In the genomic region with DNA sequence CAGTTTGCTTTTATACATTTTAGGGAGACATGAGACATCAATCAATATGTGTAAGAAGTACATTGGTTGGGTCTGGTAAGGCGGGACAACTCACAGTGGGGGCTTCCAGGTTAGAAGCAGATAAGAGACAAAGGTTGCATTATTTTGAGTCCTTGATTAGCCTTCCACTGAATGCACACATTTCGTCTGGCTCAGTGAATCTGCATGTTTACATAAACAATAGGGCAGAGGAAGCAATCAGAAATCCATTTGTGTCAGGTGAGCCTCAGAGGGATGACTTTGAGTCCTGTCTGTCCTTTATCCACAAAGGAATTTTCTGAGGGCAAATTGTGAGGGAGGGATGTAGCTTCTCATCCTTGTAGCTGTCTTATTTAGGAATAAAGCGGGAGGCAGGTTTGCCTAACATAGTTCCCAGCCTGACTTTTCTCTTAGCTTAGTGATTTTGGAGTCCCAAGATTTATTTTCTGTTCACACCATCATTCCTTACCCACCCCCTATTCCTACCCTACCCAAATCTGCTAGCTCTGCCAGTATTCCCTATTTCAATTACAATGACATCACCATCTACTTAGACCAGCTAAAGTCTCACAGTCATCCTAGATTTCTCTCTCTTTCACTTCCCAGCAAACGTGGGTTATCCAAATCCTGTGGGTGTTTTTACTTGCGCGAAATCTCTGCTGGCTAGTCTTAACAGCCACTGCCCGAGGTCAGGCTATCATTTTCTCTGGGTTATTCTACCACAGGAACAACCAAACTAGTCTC, we compare ENCODE assay signal across 19 cellular contexts. TPM values are rescaled to one million over a fixed set of nuclear protein-coding genes. Genes with fewer than 3 reads are reported as not detected.
A peak's percentile ranks its signal among the peaks of the same experiment; 100 is the strongest.
DNase-seq lines count a peak whose midpoint lies in the region; ATAC-seq, FAIRE-seq and TF ChIP-seq lines count a peak whose summit lies in the region.
"Had no signal": no experiment of that assay in that cellular context is flagged by ENCODE, and none has a peak within 500 bp of the region (broad histone marks: within the 10 kb centered on the region; RNA-seq: fewer than 3 reads in every experiment).

No MANE protein-coding gene starts in this region.

- DNase-seq in DND-41: no peak
- no peak for DNase-seq in endothelial cell (ENCODE audit: low spot score)
- DNase-seq in nephron progenitor cell: no peak
- no peak for DNase-seq in kidney
- no peak for DNase-seq in occipital lobe (lab: John Stamatoyannopoulos, UW)
- DNase-seq: activated naive CD4-positive, alpha-beta T cell treated with Interleukin-2 at 50 U/mL for 16 hours; Calu3; HFFc6; KBM-7; NCI-H1092 treated with DMSO at 0.1 percent for 48 hours; SHP77 treated with DMSO at 0.1 percent for 48 hours; thyroid gland had no signal

- H3K9ac ChIP-seq in DND-41 (ENCODE audit: low read depth, low read length): no peak overlapping the region
- no peak overlapping the region for H3K9ac ChIP-seq in HUES64 (ENCODE audit: low read depth, low read length)
- H3K9ac ChIP-seq in kidney (ENCODE audit: low read length in 2 of 2): no peak overlapping the region

- TF ChIP-seq CTCF in DND-41 (IDR thresholded peaks at IDR 0.05; ENCODE audit: borderline replicate concordance, extremely low read depth, low read length, poor library complexity, severe bottlenecking) (no peak), endothelial cell (IDR thresholded peaks at IDR 0.05; ENCODE audit: unreplicated experiment) (no peak), nephron progenitor cell (IDR thresholded peaks at IDR 0.05) (no peak), kidney (IDR thresholded peaks at IDR 0.05; ENCODE audit: borderline replicate concordance, extremely low read depth, insufficient read depth) (no peak)

- no peak overlapping the region for H3K27ac Mint-ChIP-seq in endothelial cell (ENCODE audit: unreplicated experiment)
- peak overlapping the region; percentile 20 for H3K27ac Mint-ChIP-seq in nephron progenitor cell
- H3K27ac Mint-ChIP-seq: dendritic cell treated with granulocyte-macrophage colony-stimulating factor and Interleukin-4, amounts not matched to agents 40 ng/mL and 50 ng/mL, for 4 days; HFFc6; stimulated activated memory B cell treated with anti-CD40 and anti-IgM and Interleukin-4, amounts not matched to agents 10 μg/mL and 1 μg/mL and 100 μg/mL, for 72 hours had no signal

- no peak overlapping the region for H2AFZ ChIP-seq in DND-41 (ENCODE audit: low read depth, low read length)

- H3K4me1 ChIP-seq in DND-41 (ENCODE audit: insufficient read depth, low read length) (peaks cover 39% of the 10 kb centered on the region), HUES64 (ENCODE audit: insufficient read depth, low read length) (peaks cover 67% of the 10 kb centered on the region), kidney (ENCODE audit: control insufficient read depth in 1 of 2, insufficient read depth in 1 of 2, low read depth in 1 of 2, low read length in 2 of 2) (peaks cover 0 to 4% of the 10 kb centered on the region in 2 donors)

- no peak overlapping the region for H3K27ac ChIP-seq in DND-41 (ENCODE audit: low read length)
- no peak overlapping the region for H3K27ac ChIP-seq in HUES64 (ENCODE audit: low read depth, low read length)
- no peak overlapping the region for H3K27ac ChIP-seq in kidney (ENCODE audit: low read depth in 2 of 2, low read length in 2 of 2)
- H3K27ac ChIP-seq: thyroid gland had no signal

- H3K27me3 Mint-ChIP-seq in endothelial cell (ENCODE audit: unreplicated experiment): peaks cover 3% of the 10 kb centered on the region
- no peaks in the 10 kb centered on the region for H3K27me3 Mint-ChIP-seq in nephron progenitor cell (ENCODE audit: low read depth, poor library complexity)
- H3K27me3 Mint-ChIP-seq: dendritic cell treated with granulocyte-macrophage colony-stimulating factor and Interleukin-4, amounts not matched to agents 40 ng/mL and 50 ng/mL, for 4 days; stimulated activated memory B cell treated with anti-CD40 and anti-IgM and Interleukin-4, amounts not matched to agents 10 μg/mL and 1 μg/mL and 100 μg/mL, for 72 hours had no signal

- peak overlapping the region; percentile 68 for H3K4me3 Mint-ChIP-seq in endothelial cell (ENCODE audit: unreplicated experiment)
- peak overlapping the region; percentile 95 for H3K4me3 Mint-ChIP-seq in nephron progenitor cell
- H3K4me3 Mint-ChIP-seq: dendritic cell treated with granulocyte-macrophage colony-stimulating factor and Interleukin-4, amounts not matched to agents 40 ng/mL and 50 ng/mL, for 4 days; HFFc6; stimulated activated memory B cell treated with anti-CD40 and anti-IgM and Interleukin-4, amounts not matched to agents 10 μg/mL and 1 μg/mL and 100 μg/mL, for 72 hours had no signal

- no peak for FAIRE-seq in kidney (lab: Jason Lieb, UNC)
- FAIRE-seq: islet of Langerhans had no signal

- H3K4me1 Mint-ChIP-seq in endothelial cell (ENCODE audit: unreplicated experiment) (peaks cover 45% of the 10 kb centered on the region), nephron progenitor cell (peaks cover 65% of the 10 kb centered on the region)

- peaks cover 78% of the 10 kb centered on the region for H3K79me2 ChIP-seq in DND-41 (ENCODE audit: insufficient read depth, low read length)

- H3K9me3 ChIP-seq in DND-41 (ENCODE audit: insufficient read depth, low read length, severe bottlenecking): no peaks in the 10 kb centered on the region
- H3K9me3 ChIP-seq in HUES64 (ENCODE audit: insufficient read depth, low read depth, low read length): peaks cover 3% of the 10 kb centered on the region; the same call in 1 of the 2 replicates
- no peaks in the 10 kb centered on the region for H3K9me3 ChIP-seq in kidney (ENCODE audit: control insufficient read depth in 1 of 2, low read length in 2 of 2)
- H3K9me3 ChIP-seq: thyroid gland had no signal

- no peaks in the 10 kb centered on the region for H3K9me3 Mint-ChIP-seq in endothelial cell (ENCODE audit: unreplicated experiment)
- H3K9me3 Mint-ChIP-seq in nephron progenitor cell: peaks cover 13% of the 10 kb centered on the region
- H3K9me3 Mint-ChIP-seq: dendritic cell treated with granulocyte-macrophage colony-stimulating factor and Interleukin-4, amounts not matched to agents 40 ng/mL and 50 ng/mL, for 4 days; stimulated activated memory B cell treated with anti-CD40 and anti-IgM and Interleukin-4, amounts not matched to agents 10 μg/mL and 1 μg/mL and 100 μg/mL, for 72 hours had no signal

- WGBS in HUES64: 81% methylated on average over 7 of the region's 7 CpGs

- H3K36me3 ChIP-seq in DND-41 (ENCODE audit: insufficient read depth, low read length): peaks cover 15% of the 10 kb centered on the region
- H3K36me3 ChIP-seq in HUES64 (ENCODE audit: insufficient read depth, low read length): peaks cover 13% of the 10 kb centered on the region; the same call in 1 of the 2 replicates
- H3K36me3 ChIP-seq in kidney (ENCODE audit: control insufficient read depth in 1 of 2, insufficient read depth in 2 of 2, low read length in 2 of 2): no peaks in the 10 kb centered on the region
- H3K36me3 ChIP-seq: thyroid gland had no signal

- H3K4me3 ChIP-seq in DND-41 (ENCODE audit: low read depth in 1 of 2, low read length in 2 of 2) (no peak overlapping the region), HUES64 (ENCODE audit: low read length) (peak overlapping the region; percentile 73; the same call in 1 of the 2 replicates), kidney (ENCODE audit: low read length in 2 of 2) (no peak overlapping the region)
- H3K4me3 ChIP-seq: thyroid gland had no signal

- intact Hi-C loops in kidney (cut with DNase I): no loop called here

- ATAC-seq in DND-41 (ENCODE audit: insufficient read depth, low read depth) (no peak), GM18861 (IDR thresholded peaks at IDR 0.05; ENCODE audit: unreplicated experiment) (no peak), GM19467 (IDR thresholded peaks at IDR 0.05; ENCODE audit: unreplicated experiment) (no peak)
- ATAC-seq: activated CD4-positive, CD25-positive, alpha-beta regulatory T cell treated with anti-CD3 and anti-CD28 coated beads, Interleukin-2, amount 50 U/mL, for 24 hours; stimulated activated memory B cell treated with anti-CD40 and anti-IgM and Interleukin-4, amounts not matched to agents 10 μg/mL and 1 μg/mL and 100 μg/mL, for 72 hours had no signal

- no peaks in the 10 kb centered on the region for H3K27me3 ChIP-seq in DND-41 (ENCODE audit: insufficient read depth, low read length, poor library complexity)
- no peaks in the 10 kb centered on the region for H3K27me3 ChIP-seq in HUES64 (ENCODE audit: insufficient read depth, low read length)
- H3K27me3 ChIP-seq: thyroid gland had no signal

- peaks cover 25% of the 10 kb centered on the region; the same call in 1 of the 2 replicates for H4K20me1 ChIP-seq in DND-41 (ENCODE audit: insufficient read depth, low read length)

- H3K36me3 Mint-ChIP-seq in endothelial cell (ENCODE audit: low read depth, unreplicated experiment) (peaks cover 4% of the 10 kb centered on the region), nephron progenitor cell (ENCODE audit: low read depth) (peaks cover 40% of the 10 kb centered on the region)

- peak overlapping the region; percentile 85 for H3K4me2 ChIP-seq in DND-41 (ENCODE audit: insufficient read depth, low read length)

RNA-seq across cellular contexts. Expression of gene SC5D, which starts 2.9 kb away (rescaled TPM):
- polyA plus RNA-seq in HUES64 (2013, experiment 1 of 2): 127 TPM
- 133 TPM for polyA plus RNA-seq in HUES64 (2013, experiment 2 of 2)
- 88.8 TPM for total RNA-seq in endothelial cell (ENCODE audit: unreplicated experiment)
- 26.6 TPM for total RNA-seq in kidney
- 43.3 TPM for polyA plus RNA-seq in kidney (ENCODE audit: insufficient read depth, low read depth, low replicate concordance)
- total RNA-seq in occipital lobe: 159 TPM
